ENCODE assay signal across 1 cellular context in genomic region chrX:119871599-119872395, GRCh38.
TF ChIP-seq lines count a peak whose summit lies in the region.

Gene NDUFA1 (plus strand): TSS chrX:119871832. CDS start chrX:119871912, 80 bp downstream.
Gene RNF113A (minus strand): TSS chrX:119871733. CDS start chrX:119871613, 120 bp downstream.

TF ChIP-seq in GM23338, 12 proteins besides CTCF, POLR2A, EP300 and RAD21 (continued from another document):
- no peak for TF ChIP-seq REST (IDR thresholded peaks at IDR 0.05; ENCODE audit: unreplicated experiment)
- no peak for TF ChIP-seq EZH2phosphoT487 (IDR thresholded peaks at IDR 0.05; ENCODE audit: unreplicated experiment)
- TF ChIP-seq JUNB (IDR thresholded peaks at IDR 0.05; ENCODE audit: unreplicated experiment): no peak
- peak; percentile 71 for TF ChIP-seq POLR2AphosphoS5 (IDR thresholded peaks at IDR 0.05; ENCODE audit: low read depth)
- TF ChIP-seq ETS1 (IDR thresholded peaks at IDR 0.05): no peak; the same call in none of the 2 replicates
- no peak for TF ChIP-seq ZNF462 (CRISPR knock-in tag; IDR thresholded peaks at IDR 0.05)
